Comparison of ENCODE assay signal across 1 cellular context in genomic region chr10:14654821-14655382, GRCh38.
TF ChIP-seq lines count a peak whose summit lies in the region.

No MANE protein-coding gene starts in this region.

TF ChIP-seq in IMR-90, 13 proteins besides CTCF, POLR2A, EP300 and RAD21:
- TF ChIP-seq FOS (IDR thresholded peaks at IDR 0.05; ENCODE audit: low read depth, low read length) = no peak
- no peak for TF ChIP-seq NFE2L2 (IDR thresholded peaks at IDR 0.05; ENCODE audit: low read depth, low read length)
- no peak for TF ChIP-seq MAFK (IDR thresholded peaks at IDR 0.05; ENCODE audit: low read depth, low read length)
- TF ChIP-seq RCOR1 (IDR thresholded peaks at IDR 0.05; ENCODE audit: insufficient replicate concordance, low read length) = no peak
- TF ChIP-seq SMC3 (IDR thresholded peaks at IDR 0.05; ENCODE audit: low read depth, low read length) = no peak
- TF ChIP-seq, protein P1, sequence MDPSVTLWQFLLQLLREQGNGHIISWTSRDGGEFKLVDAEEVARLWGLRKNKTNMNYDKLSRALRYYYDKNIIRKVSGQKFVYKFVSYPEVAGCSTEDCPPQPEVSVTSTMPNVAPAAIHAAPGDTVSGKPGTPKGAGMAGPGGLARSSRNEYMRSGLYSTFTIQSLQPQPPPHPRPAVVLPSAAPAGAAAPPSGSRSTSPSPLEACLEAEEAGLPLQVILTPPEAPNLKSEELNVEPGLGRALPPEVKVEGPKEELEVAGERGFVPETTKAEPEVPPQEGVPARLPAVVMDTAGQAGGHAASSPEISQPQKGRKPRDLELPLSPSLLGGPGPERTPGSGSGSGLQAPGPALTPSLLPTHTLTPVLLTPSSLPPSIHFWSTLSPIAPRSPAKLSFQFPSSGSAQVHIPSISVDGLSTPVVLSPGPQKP (IDR thresholded peaks at IDR 0.05; ENCODE audit: borderline replicate concordance, low read depth, low read length) = no peak
- TF ChIP-seq RFX5 (IDR thresholded peaks at IDR 0.05; ENCODE audit: low read depth, low read length) = no peak
- no peak for TF ChIP-seq CHD1 (IDR thresholded peaks at IDR 0.05; ENCODE audit: low read depth, low read length)
- TF ChIP-seq USF2 (IDR thresholded peaks at IDR 0.05; ENCODE audit: low read depth, low read length) = no peak
- TF ChIP-seq CEBPB (IDR thresholded peaks at IDR 0.05; ENCODE audit: low read depth, low read length) = no peak
- TF ChIP-seq MAZ (IDR thresholded peaks at IDR 0.05; ENCODE audit: borderline replicate concordance, low read depth, low read length) = no peak
- no peak for TF ChIP-seq MXI1 (IDR thresholded peaks at IDR 0.05; ENCODE audit: borderline replicate concordance, low read depth, low read length)
- TF ChIP-seq BHLHE40 (IDR thresholded peaks at IDR 0.05; ENCODE audit: low read depth, low read length) = no peak
